8 cellular contexts compared by ENCODE assay signal in the genomic region with DNA sequence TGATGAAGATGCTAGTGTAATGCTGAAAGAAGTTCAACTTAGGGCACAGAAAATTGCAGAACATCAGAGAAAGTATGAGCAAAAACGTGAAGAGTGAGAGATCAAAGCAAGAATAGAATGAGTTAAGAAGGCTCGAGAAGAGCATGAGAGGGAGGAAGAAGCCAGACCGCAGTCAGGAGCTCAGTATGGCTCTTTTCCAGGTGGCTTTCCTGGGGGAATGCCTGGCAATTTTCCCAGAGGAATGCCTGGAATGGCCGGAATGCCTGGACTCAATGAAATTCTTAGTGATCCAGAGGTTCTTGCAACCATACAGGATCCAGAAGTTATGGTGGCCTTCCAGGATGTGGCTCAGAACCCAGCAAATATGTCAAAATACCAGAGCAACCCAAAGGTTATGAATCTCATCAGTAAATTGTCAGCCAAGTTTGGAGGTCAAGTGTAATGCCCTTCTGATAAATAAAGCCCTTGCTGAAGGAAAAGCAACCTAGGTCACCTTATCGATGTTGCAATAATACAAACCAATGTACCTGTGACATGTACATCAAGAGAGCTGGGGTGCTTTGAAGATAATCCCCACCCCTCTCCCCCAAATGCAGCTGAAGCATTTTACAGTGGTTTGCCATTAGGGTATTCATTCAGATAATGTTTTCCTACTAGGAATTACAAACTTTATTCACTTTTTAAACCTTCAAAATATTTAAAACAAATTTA.
A peak's percentile ranks its signal among the peaks of the same experiment; 100 is the strongest.
DNase-seq lines count a peak whose midpoint lies in the region; ATAC-seq, FAIRE-seq and TF ChIP-seq lines count a peak whose summit lies in the region.
"Not testable (repeated sequence)": the region's sequence is repeated elsewhere in the genome, so short reads cannot be mapped to it uniquely, and the experiment has no call there.

No MANE protein-coding gene starts in this region.

- H4K5ac ChIP-seq in mesendoderm (ENCODE audit: low read length), result not testable (repeated sequence)

- not testable (repeated sequence) for H3K18ac ChIP-seq in mesendoderm (ENCODE audit: low read length)

- FAIRE-seq in urothelium cell line (lab: Jason Lieb, UNC), result not testable (repeated sequence)

- H3K36me3 ChIP-seq in MG63; mesendoderm (ENCODE audit: control insufficient read depth, insufficient read depth, low read length): not testable (repeated sequence)

- not testable (repeated sequence) for H2AK5ac ChIP-seq in mesendoderm (ENCODE audit: low read length)

- not testable (repeated sequence) for TF ChIP-seq CTCF in WTC11 (IDR thresholded peaks at IDR 0.05); fibroblast of villous mesenchyme (IDR thresholded peaks at IDR 0.05; ENCODE audit: insufficient read depth, low read depth, low read length)

- not testable (repeated sequence) for H2BK5ac ChIP-seq in mesendoderm (ENCODE audit: low read length)

- H3K4me1 Mint-ChIP-seq in WTC11, result peaks cover 14% of the 10 kb centered on the region

- H3K79me2 ChIP-seq in mesendoderm (ENCODE audit: control insufficient read depth, insufficient read depth, low read length), result not testable (repeated sequence)

- H3K4me3 Mint-ChIP-seq in WTC11, result not testable (repeated sequence)

- H3K9me3 Mint-ChIP-seq in WTC11, result peaks cover 45% of the 10 kb centered on the region

- not testable (repeated sequence) for H3K56ac ChIP-seq in mesendoderm (ENCODE audit: low read length)

- H4K8ac ChIP-seq in mesendoderm (ENCODE audit: low read depth, low read length), result not testable (repeated sequence)

- CTCF ChIA-PET in WTC11 (lab: Charles Lee), result not testable (repeated sequence)

- not testable (repeated sequence) for H2BK120ac ChIP-seq in mesendoderm (ENCODE audit: low read depth, low read length)

- not testable (repeated sequence) for H3K4me3 ChIP-seq in MG63; fibroblast of villous mesenchyme (ENCODE audit: low read depth, low read length); mesendoderm (ENCODE audit: low read length)

- H3K27me3 ChIP-seq in MG63; mesendoderm (ENCODE audit: insufficient read depth, low read length, poor library complexity): not testable (repeated sequence)

- H3K27ac Mint-ChIP-seq in WTC11, result not testable (repeated sequence)

- H3K9me3 ChIP-seq in MG63, result peaks cover 36% of the 10 kb centered on the region

- H3K36me3 Mint-ChIP-seq in WTC11, result peaks cover 41% of the 10 kb centered on the region

- POLR2A ChIA-PET in WTC11 (lab: Charles Lee), result not testable (repeated sequence)

- not testable (repeated sequence) for H3K79me1 ChIP-seq in mesendoderm (ENCODE audit: low read length)

- H2BK15ac ChIP-seq in mesendoderm (replicated peaks; ENCODE audit: low read depth), result not testable (repeated sequence)

- not testable (repeated sequence) for H3K4me1 ChIP-seq in mesendoderm (ENCODE audit: control insufficient read depth, low read depth, low read length)

- peak; percentile 44; the same call in 1 of the 2 replicates for ATAC-seq in WTC11

- not testable (repeated sequence) for H3K9ac ChIP-seq in mesendoderm (ENCODE audit: low read length)

- not testable (repeated sequence) for H3K4me2 ChIP-seq in mesendoderm (ENCODE audit: low read length)

- not testable (repeated sequence) for H3K23ac ChIP-seq in mesendoderm (ENCODE audit: low read length)

- not testable (repeated sequence) for H3K4ac ChIP-seq in mesendoderm (ENCODE audit: low read depth, low read length)

- WGBS in mesendoderm (ENCODE audit: extremely low coverage, insufficient coverage, low lambda C conversion rate), result no CpG with 5 or more reads among the region's 5 CpGs

- H3K27ac ChIP-seq in mesendoderm (ENCODE audit: low read depth, low read length), result not testable (repeated sequence)

- DNase-seq in Daoy (ENCODE audit: low read depth) (peak; percentile 48), HCEC 1CT (peak; percentile 64), MG63 (peak; percentile 88), WTC11 (ENCODE audit: low spot score) (peak; percentile 22), dermis blood vessel endothelial cell (peak; percentile 73), fibroblast of villous mesenchyme (ENCODE audit: low read depth) (peak; percentile 58), mesendoderm (peak; percentile 64), urothelium cell line (ENCODE audit: low spot score) (peak; percentile 51)

- peaks cover 10% of the 10 kb centered on the region for H3K27me3 Mint-ChIP-seq in WTC11 (ENCODE audit: low read depth)

Comparison
In these comparisons a context has a peak if more than half of its experiments do, and no peak if none do; other contexts are left out.
1. DNase-seq: peak in every context shown above with its lines; median percentile 88 in MG63; 73 in dermis blood vessel endothelial cell; 64 in HCEC 1CT; 64 in mesendoderm; 58 in fibroblast of villous mesenchyme; 51 in urothelium cell line; 48 in Daoy; 22 in WTC11.